17 cellular contexts compared by ENCODE assay signal in genomic region chr5:172015346-172015745, GRCh38. TPM values are rescaled to one million over a fixed set of nuclear protein-coding genes. Genes with fewer than 3 reads are reported as not detected.
DNase-seq lines count a peak whose midpoint lies in the region; ATAC-seq, FAIRE-seq and TF ChIP-seq lines count a peak whose summit lies in the region.
"Had no signal": no experiment of that assay in that cellular context is flagged by ENCODE, and none has a peak within 500 bp of the region (broad histone marks: within the 10 kb centered on the region; RNA-seq: fewer than 3 reads in every experiment).

No MANE protein-coding gene starts in this region.

- 58% methylated on average over 4 of the region's 4 CpGs for WGBS in HepG2 (ENCODE audit: low lambda C conversion rate)
- 100% methylated on average over 3 of the region's 4 CpGs for WGBS in right lobe of liver (ENCODE audit: insufficient coverage, low coverage, low lambda C conversion rate, missing lambda C conversion rate)
- 14% methylated on average over 4 of the region's 4 CpGs for WGBS in K562 (ENCODE audit: insufficient coverage, low coverage, missing lambda C conversion rate)
- WGBS in endodermal cell (ENCODE audit: insufficient coverage in 1 of 2, insufficient read length in 1 of 2), 2 experiments: 93% methylated on average over 4 of the region's 4 CpGs

- BruUV-seq in HepG2 (replicated peaks; lab: Mats Ljungman, UMichigan): no TSS peak
- BruUV-seq in K562 (replicated peaks; lab: Mats Ljungman, UMichigan): no TSS peak

- ATAC-seq in HepG2: no peak; the same call in 1 of the 3 replicates
- no peak for ATAC-seq in right lobe of liver
- ATAC-seq in K562: peak; percentile 48
- peak; percentile 91 for ATAC-seq in stimulated activated effector memory CD8-positive, alpha-beta T cell treated with anti-CD3 and anti-CD28 coated beads, Interleukin-12 subunit alpha, Interleukin-12 subunit beta, amount 100 ng/mL, for 72 hours
- ATAC-seq in HG02642 (IDR thresholded peaks at IDR 0.05; ENCODE audit: poor library complexity, unreplicated experiment): no peak
- ATAC-seq: GM12878 had no signal

- H3K9me3 ChIP-seq in HepG2 (ENCODE audit: low read length) (no peaks in the 10 kb centered on the region), right lobe of liver (no peaks in the 10 kb centered on the region), K562 (replicated peaks; ENCODE audit: control insufficient read depth, insufficient read depth, low read depth, low read length) (no peaks in the 10 kb centered on the region; the same call in 1 of the 2 replicates), endodermal cell (ENCODE audit: control insufficient read depth, low read length) (no peaks in the 10 kb centered on the region)
- H3K9me3 ChIP-seq: BE2C had no signal

- FAIRE-seq in HepG2 (lab: Jason Lieb, UNC) (no peak), RCC 7860 (lab: Jason Lieb, UNC) (no peak), K562 (lab: Jason Lieb, UNC) (no peak)
- FAIRE-seq: A204.1, GM12878, GM18507 had no signal

- in situ Hi-C loops in HepG2 (cut with HindIII; ENCODE audit: extremely low pct_ligation_motif_present, low pct_unique_long_range_greater_than_20kb) (no loop called here), K562 (cut with MboI) (no loop called here)

- H3K4me2 ChIP-seq in HepG2 (ENCODE audit: low read depth, low read length) (peak overlapping the region; percentile 27; the same call in 1 of the 2 replicates), K562 (ENCODE audit: insufficient read depth, low read length) (peak overlapping the region; percentile 3; the same call in 1 of the 2 replicates)

- CTCF ChIA-PET in HepG2 (lab: Yijun Ruan, JAX; ENCODE audit: low intra/inter-chr PET ratio, low total read pairs) (no interaction called here), K562 (lab: Yijun Ruan, JAX; ENCODE audit: low intra/inter-chr PET ratio) (no interaction called here)

- intact Hi-C loops in HepG2 (cut with micrococcal nuclease; ENCODE audit: unreplicated experiment): no loop called here
- intact Hi-C loops in right lobe of liver (cut with DNase I): no loop called here
- intact Hi-C loops in K562 (cut with micrococcal nuclease): no loop called here

- no peaks in the 10 kb centered on the region for H3K36me3 ChIP-seq in HepG2 (replicated peaks in 1 of 2; ENCODE audit: control insufficient read depth in 1 of 2, insufficient read depth in 2 of 2, low read length in 2 of 2)
- H3K36me3 ChIP-seq in right lobe of liver: no peaks in the 10 kb centered on the region
- no peaks in the 10 kb centered on the region for H3K36me3 ChIP-seq in K562 (ENCODE audit: control insufficient read depth, insufficient read depth, low read length)
- H3K36me3 ChIP-seq in endodermal cell (ENCODE audit: control insufficient read depth, insufficient read depth, low read length): no peaks in the 10 kb centered on the region
- H3K36me3 ChIP-seq: BE2C had no signal

- H3K4me3 ChIP-seq in HepG2 (replicated peaks in 1 of 3; ENCODE audit: insufficient read depth in 1 of 3, low read depth in 2 of 3, low read length in 3 of 3): no peak overlapping the region
- H3K4me3 ChIP-seq in right lobe of liver: no peak overlapping the region
- no peak overlapping the region for H3K4me3 ChIP-seq in K562
- H3K4me3 ChIP-seq in endodermal cell (ENCODE audit: low read length): no peak overlapping the region
- H3K4me3 ChIP-seq: GM12878 had no signal

- H3K4me1 ChIP-seq in HepG2 (ENCODE audit: insufficient read depth, low read length) (no peaks in the 10 kb centered on the region; the same call in 1 of the 2 replicates), right lobe of liver (no peaks in the 10 kb centered on the region), K562 (replicated peaks in 1 of 2; ENCODE audit: control insufficient read depth in 2 of 2, insufficient read depth in 2 of 2, low read length in 2 of 2) (no peaks in the 10 kb centered on the region), endodermal cell (ENCODE audit: control insufficient read depth, insufficient read depth, low read length) (no peaks in the 10 kb centered on the region)
- H3K4me1 ChIP-seq: BE2C had no signal

- no peaks in the 10 kb centered on the region for H3K9me1 ChIP-seq in K562 (ENCODE audit: control insufficient read depth, insufficient read depth, low read length)

- TF ChIP-seq EP300 in HepG2 (IDR thresholded peaks at IDR 0.05; ENCODE audit: low read depth in 2 of 2, low read length in 2 of 2) (no peak), HepG2 (CRISPR knock-in tag; IDR thresholded peaks at IDR 0.05; ENCODE audit: borderline replicate concordance) (no peak), K562 (IDR thresholded peaks at IDR 0.05; ENCODE audit: low read length) (no peak)

- no peak overlapping the region for H2AFZ ChIP-seq in HepG2 (ENCODE audit: low read length)
- H2AFZ ChIP-seq in K562 (ENCODE audit: low read depth, low read length): peak overlapping the region; percentile 49; the same call in 1 of the 2 replicates

- DNase-seq in HepG2 (ENCODE audit: low spot score) (no peak), right lobe of liver (no peak), RCC 7860 (ENCODE audit: low spot score) (peak; percentile 24), K562 (ENCODE audit: extremely low read depth in 1 of 4, low spot score in 3 of 4) (no peak), endodermal cell (no peak)
- DNase-seq in stimulated activated effector memory CD8-positive, alpha-beta T cell treated with anti-CD3 and anti-CD28 coated beads, Interleukin-12 subunit alpha, Interleukin-12 subunit beta, amount 100 ng/mL, for 72 hours (ENCODE audit: low spot score in 2 of 2): no peak
- DNase-seq: BE2C; CD4-positive, alpha-beta memory T cell; DMS79; GOT3; HCEC 1CT; HFFc6 had no signal

- no peaks in the 10 kb centered on the region for H3K79me2 ChIP-seq in HepG2 (ENCODE audit: insufficient read depth, low read length)
- H3K79me2 ChIP-seq in K562 (ENCODE audit: control insufficient read depth, insufficient read depth, low read length): no peaks in the 10 kb centered on the region

- no peaks in the 10 kb centered on the region for H3K36me3 Mint-ChIP-seq in stimulated activated effector memory CD8-positive, alpha-beta T cell treated with anti-CD3 and anti-CD28 coated beads, Interleukin-12 subunit alpha, Interleukin-12 subunit beta, amount 100 ng/mL, for 72 hours
- no peaks in the 10 kb centered on the region for H3K36me3 Mint-ChIP-seq in endodermal cell (ENCODE audit: low read depth)
- H3K36me3 Mint-ChIP-seq: CD4-positive, alpha-beta memory T cell had no signal

- no peak overlapping the region for H3K27ac Mint-ChIP-seq in stimulated activated effector memory CD8-positive, alpha-beta T cell treated with anti-CD3 and anti-CD28 coated beads, Interleukin-12 subunit alpha, Interleukin-12 subunit beta, amount 100 ng/mL, for 72 hours
- no peak overlapping the region for H3K27ac Mint-ChIP-seq in endodermal cell
- H3K27ac Mint-ChIP-seq: CD4-positive, alpha-beta memory T cell; HFFc6 had no signal

- H3K27me3 ChIP-seq in HepG2 (ENCODE audit: control insufficient read depth in 1 of 2, insufficient read depth in 2 of 2, low read length in 2 of 2) (no peaks in the 10 kb centered on the region), right lobe of liver (no peaks in the 10 kb centered on the region), K562 (ENCODE audit: control insufficient read depth in 2 of 2, insufficient read depth in 2 of 2, low read length in 2 of 2) (peaks cover 0 to 6% of the 10 kb centered on the region in 2 experiments; a peak in 3 of 5 replicates), endodermal cell (ENCODE audit: control insufficient read depth, insufficient read depth, low read length, poor library complexity, severe bottlenecking) (no peaks in the 10 kb centered on the region)
- H3K27me3 ChIP-seq: BE2C had no signal

- H3K9ac ChIP-seq in HepG2 (ENCODE audit: insufficient read depth, low read depth, low read length) (no peak overlapping the region), K562 (ENCODE audit: insufficient read depth in 1 of 2, low read depth in 2 of 2, low read length in 2 of 2) (no peak overlapping the region), endodermal cell (ENCODE audit: extremely low read depth, low read length, poor library complexity, severe bottlenecking) (no peak overlapping the region)

- H3K27ac ChIP-seq in HepG2 (ENCODE audit: extremely low read length, insufficient read depth, low read length) (no peak overlapping the region), right lobe of liver (no peak overlapping the region), K562 (ENCODE audit: extremely low read depth, low read depth, low read length) (no peak overlapping the region), endodermal cell (ENCODE audit: low read depth, low read length) (no peak overlapping the region)
- H3K27ac ChIP-seq: C4-2B had no signal

- peaks cover 8% of the 10 kb centered on the region for H3K4me1 Mint-ChIP-seq in stimulated activated effector memory CD8-positive, alpha-beta T cell treated with anti-CD3 and anti-CD28 coated beads, Interleukin-12 subunit alpha, Interleukin-12 subunit beta, amount 100 ng/mL, for 72 hours
- peaks cover under 1% of the 10 kb centered on the region for H3K4me1 Mint-ChIP-seq in endodermal cell
- H3K4me1 Mint-ChIP-seq: CD4-positive, alpha-beta memory T cell had no signal

- POLR2A ChIA-PET in HepG2 (lab: Yijun Ruan, JAX): interaction anchor here (1.1 kb wide), 1 partner anchor 8 kb away, joined by 4 read pairs; the partner anchor contains the start of gene FBXW11
- POLR2A ChIA-PET in K562 (lab: Yijun Ruan, JAX): interaction anchor here (1.2 kb wide), 1 partner anchor 9 kb away, joined by 4 read pairs; the partner anchor contains the start of gene FBXW11

- no peak for TF ChIP-seq RAD21 in HepG2 (CRISPR knock-in tag; IDR thresholded peaks at IDR 0.05)
- no peak for TF ChIP-seq RAD21 in K562 (CRISPR knock-in tag; conservative IDR thresholded peaks at IDR 0.05 in 1 of 2, IDR thresholded peaks at IDR 0.05 in 1 of 2)

- no peaks in the 10 kb centered on the region for H3K9me3 Mint-ChIP-seq in stimulated activated effector memory CD8-positive, alpha-beta T cell treated with anti-CD3 and anti-CD28 coated beads, Interleukin-12 subunit alpha, Interleukin-12 subunit beta, amount 100 ng/mL, for 72 hours
- no peaks in the 10 kb centered on the region for H3K9me3 Mint-ChIP-seq in endodermal cell
- H3K9me3 Mint-ChIP-seq: CD4-positive, alpha-beta memory T cell; HFFc6 had no signal

- no peak for TF ChIP-seq CTCF in HepG2 (CRISPR knock-in tag; IDR thresholded peaks at IDR 0.05)
- no peak for TF ChIP-seq CTCF in right lobe of liver (IDR thresholded peaks at IDR 0.05)
- TF ChIP-seq CTCF in K562 (IDR thresholded peaks at IDR 0.05 in 2 of 3, conservative IDR thresholded peaks at IDR 0.05 in 1 of 3; ENCODE audit: insufficient read depth in 2 of 3, low read depth in 1 of 3, low read length in 3 of 3): no peak
- TF ChIP-seq CTCF in endodermal cell (conservative IDR thresholded peaks at IDR 0.05): no peak

- no peak overlapping the region for H3K4me3 Mint-ChIP-seq in stimulated activated effector memory CD8-positive, alpha-beta T cell treated with anti-CD3 and anti-CD28 coated beads, Interleukin-12 subunit alpha, Interleukin-12 subunit beta, amount 100 ng/mL, for 72 hours
- no peak overlapping the region for H3K4me3 Mint-ChIP-seq in endodermal cell
- H3K4me3 Mint-ChIP-seq: CD4-positive, alpha-beta memory T cell; HFFc6 had no signal

- H4K20me1 ChIP-seq in HepG2 (ENCODE audit: insufficient read depth, low read length) (no peaks in the 10 kb centered on the region), K562 (replicated peaks; ENCODE audit: control insufficient read depth, insufficient read depth, low read length) (no peaks in the 10 kb centered on the region)

- no peaks in the 10 kb centered on the region for H3K27me3 Mint-ChIP-seq in endodermal cell (ENCODE audit: insufficient read depth)
- H3K27me3 Mint-ChIP-seq: CD4-positive, alpha-beta memory T cell had no signal

- TF ChIP-seq POLR2A in HepG2 (IDR thresholded peaks at IDR 0.05; ENCODE audit: insufficient read depth in 1 of 2, low read depth in 2 of 2, low read length in 2 of 2) (no peak), right lobe of liver (IDR thresholded peaks at IDR 0.05) (no peak), K562 (conservative IDR thresholded peaks at IDR 0.05) (no peak)

RNA-seq across cellular contexts. Expression of gene FBXW11, which starts 8.9 kb away (rescaled TPM):
- total RNA-seq in HepG2 (2016; rRNA removed; fragmentation: Illumina TruSeq; extraction: Trizol) (53.6 and 78.0 TPM in 2 replicates), right lobe of liver (10 to 100 TPM; 19.9 to 35.9 (median 28.4) TPM), K562 (2014; rRNA removed) (16.7 and 20.3 TPM in 2 replicates), K562 (2014; rRNA removed; fragmentation: Illumina TruSeq; extraction: Trizol) (27.0 and 27.7 TPM in 2 replicates), K562 (2015; rRNA removed; fragmentation: Illumina TruSeq; extraction: Trizol) (24.8 and 27.2 TPM in 2 replicates), K562 (2021) (23.6 and 24.0 TPM in 2 replicates), endodermal cell (10 to 100 TPM; 42.2 to 49.4 TPM)
- total RNA-seq in HepG2 (2016; cell fraction: cytosol; rRNA removed; fragmentation: Illumina TruSeq; extraction: Trizol; ENCODE audit: low read depth): 13.9 and 16.6 TPM in 2 replicates
- total RNA-seq in HepG2 (2016; cell fraction: insoluble cytoplasmic fraction; rRNA removed; fragmentation: Illumina TruSeq; extraction: Trizol): 52.4 and 73.5 TPM in 2 replicates
- total RNA-seq in HepG2 (2016; cell fraction: membrane; rRNA removed; fragmentation: Illumina TruSeq; extraction: Trizol): 54.3 and 57.1 TPM in 2 replicates
- 37.5 and 42.2 TPM in 2 replicates for total RNA-seq in HepG2 (2016; cell fraction: nucleus; rRNA removed; fragmentation: Illumina TruSeq; extraction: Trizol)
- polyA plus RNA-seq in HepG2 (2011; rRNA removed) (31.7 and 33.6 TPM in 2 replicates), K562 (2011; rRNA removed) (27.3 and 28.6 TPM in 2 replicates), K562 (2014; fragmentation: Illumina TruSeq; extraction: Trizol) (20.9 and 24.8 TPM in 2 replicates), K562 (2014; fragmentation: Nextera tagmentation; extraction: Ambion mirVana) (1 to 10 TPM; 3.0 to 3.5 TPM), K562 (2014; rRNA removed) (13.1 and 15.6 TPM in 2 replicates)
- 25.6 and 34.6 TPM in 2 replicates for polyA plus RNA-seq in HepG2 (2011; cell fraction: cytosol; rRNA removed)
- polyA plus RNA-seq in HepG2 (2011; cell fraction: nucleus; rRNA removed): 16.7 and 20.7 TPM in 2 replicates
- polyA plus RNA-seq in HepG2 (2012): 26.7 and 31.9 TPM in 2 replicates
- polyA plus RNA-seq in HepG2 (2016; cell fraction: cytosol; fragmentation: Illumina TruSeq; extraction: Trizol; ENCODE audit: low read depth): 5.1 and 5.2 TPM in 2 replicates
- 49.8 and 50.1 TPM in 2 replicates for polyA plus RNA-seq in HepG2 (2016; cell fraction: insoluble cytoplasmic fraction; fragmentation: Illumina TruSeq; extraction: Trizol; ENCODE audit: low read depth)
- polyA plus RNA-seq in HepG2 (2016; cell fraction: membrane; fragmentation: Illumina TruSeq; extraction: Trizol; ENCODE audit: low read depth): 19.6 and 21.6 TPM in 2 replicates
- 22.7 and 23.9 TPM in 2 replicates for polyA plus RNA-seq in HepG2 (2016; cell fraction: nucleus; fragmentation: Illumina TruSeq; extraction: Trizol; ENCODE audit: insufficient read depth, low read depth)
- polyA minus RNA-seq in HepG2 (2011; rRNA and poly(A)+ RNA removed; ENCODE audit: low replicate concordance): 103 and 117 TPM in 2 replicates
- polyA minus RNA-seq in HepG2 (2011; cell fraction: cytosol; rRNA and poly(A)+ RNA removed): 41.9 and 50.8 TPM in 2 replicates
- 52.0 and 58.4 TPM in 2 replicates for polyA minus RNA-seq in HepG2 (2011; cell fraction: nucleus; rRNA and poly(A)+ RNA removed)
- 27.1 and 32.3 TPM in 2 replicates for total RNA-seq in K562 (2011; cell fraction: chromatin; rRNA removed; ENCODE audit: low replicate concordance)
- total RNA-seq in K562 (2011; cell fraction: nucleolus; rRNA removed): 11.7 and 13.2 TPM in 2 replicates
- total RNA-seq in K562 (2011; cell fraction: nucleoplasm; rRNA removed): 22.7 and 34.8 TPM in 2 replicates
- 17.0 and 22.3 TPM in 2 replicates for polyA plus RNA-seq in K562 (2011; cell fraction: cytosol; rRNA removed)
- 31.3 and 33.1 TPM in 2 replicates for polyA plus RNA-seq in K562 (2011; cell fraction: nucleus; rRNA removed)
- polyA plus RNA-seq in K562 (2012): 20.0 and 23.4 TPM in 2 replicates
- 59.5 and 64.2 TPM in 2 replicates for polyA minus RNA-seq in K562 (2011; rRNA and poly(A)+ RNA removed)
- 24.3 and 34.5 TPM in 2 replicates for polyA minus RNA-seq in K562 (2011; cell fraction: cytosol; rRNA and poly(A)+ RNA removed)
- 13.2 and 22.0 TPM in 2 replicates for polyA minus RNA-seq in K562 (2011; cell fraction: nucleus; rRNA and poly(A)+ RNA removed)
- 55.1 TPM for polyA plus RNA-seq in endodermal cell (2013, experiment 1 of 2)
- 51.1 TPM for polyA plus RNA-seq in endodermal cell (2013, experiment 2 of 2)

Comparison
In these comparisons a context has a peak if more than half of its experiments do, and no peak if none do; other contexts are left out.
1. ATAC-seq: peak in K562 (single experiment) and stimulated activated effector memory CD8-positive, alpha-beta T cell treated with anti-CD3 and anti-CD28 coated beads, Interleukin-12 subunit alpha, Interleukin-12 subunit beta, amount 100 ng/mL, for 72 hours (single experiment); none in HepG2 (single experiment), right lobe of liver (0 of 4) and HG02642 (single experiment).